2 cellular contexts compared by ENCODE assay signal in the genomic region with DNA sequence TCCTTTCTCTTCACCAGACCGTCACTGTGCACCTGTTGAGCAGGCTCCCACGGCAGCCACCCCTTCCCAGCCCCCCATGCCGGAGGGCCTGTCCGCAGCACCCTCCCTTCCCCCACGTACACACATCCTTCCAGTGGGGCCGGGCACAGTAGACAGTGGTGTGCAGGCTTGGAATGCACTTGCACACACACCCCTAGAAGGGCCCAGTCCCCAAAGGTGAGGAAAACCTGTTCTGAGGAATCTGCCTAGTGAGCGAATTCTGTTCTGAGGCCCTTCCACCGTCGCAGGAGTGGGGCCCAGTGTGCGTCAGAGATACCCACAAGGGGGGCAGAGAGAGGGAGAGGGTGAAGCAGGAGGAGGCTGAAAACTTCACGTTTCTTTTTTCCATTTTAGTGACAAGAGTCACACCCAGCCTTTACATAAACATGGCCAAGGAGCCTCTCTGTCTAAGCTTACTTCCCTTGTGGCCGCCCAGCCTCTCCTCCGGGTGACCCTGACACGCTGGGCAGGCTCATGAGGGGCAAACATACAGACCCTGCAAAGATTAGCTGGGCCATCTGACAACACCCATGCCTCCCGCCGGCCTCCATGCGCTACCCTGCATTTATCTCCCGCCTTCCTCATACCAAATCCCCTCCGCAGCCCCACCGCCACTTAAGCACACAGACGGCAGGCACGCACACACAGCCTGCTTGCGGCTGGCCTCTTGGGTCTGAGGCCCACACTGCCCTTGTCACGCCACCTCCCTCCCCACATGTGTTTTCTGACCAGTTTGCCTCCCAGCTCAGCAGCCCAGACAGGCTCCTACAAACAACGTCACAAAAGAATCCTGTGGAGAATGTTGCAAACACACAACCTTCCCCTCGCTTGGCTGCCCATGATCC.
TF ChIP-seq lines count a peak whose summit lies in the region.

No MANE protein-coding gene starts in this region.

TF ChIP-seq in HCT116, 20 proteins besides CTCF, POLR2A, EP300 and RAD21:
- TF ChIP-seq ZFX (IDR thresholded peaks at IDR 0.05): no peak
- TF ChIP-seq, protein P1, sequence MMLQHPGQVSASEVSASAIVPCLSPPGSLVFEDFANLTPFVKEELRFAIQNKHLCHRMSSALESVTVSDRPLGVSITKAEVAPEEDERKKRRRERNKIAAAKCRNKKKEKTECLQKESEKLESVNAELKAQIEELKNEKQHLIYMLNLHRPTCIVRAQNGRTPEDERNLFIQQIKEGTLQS (IDR thresholded peaks at IDR 0.05): no peak
- no peak for TF ChIP-seq TCF7L2 (IDR thresholded peaks at IDR 0.05; ENCODE audit: borderline replicate concordance, extremely low read depth, insufficient read depth, insufficient read length)
- TF ChIP-seq, protein P2, sequence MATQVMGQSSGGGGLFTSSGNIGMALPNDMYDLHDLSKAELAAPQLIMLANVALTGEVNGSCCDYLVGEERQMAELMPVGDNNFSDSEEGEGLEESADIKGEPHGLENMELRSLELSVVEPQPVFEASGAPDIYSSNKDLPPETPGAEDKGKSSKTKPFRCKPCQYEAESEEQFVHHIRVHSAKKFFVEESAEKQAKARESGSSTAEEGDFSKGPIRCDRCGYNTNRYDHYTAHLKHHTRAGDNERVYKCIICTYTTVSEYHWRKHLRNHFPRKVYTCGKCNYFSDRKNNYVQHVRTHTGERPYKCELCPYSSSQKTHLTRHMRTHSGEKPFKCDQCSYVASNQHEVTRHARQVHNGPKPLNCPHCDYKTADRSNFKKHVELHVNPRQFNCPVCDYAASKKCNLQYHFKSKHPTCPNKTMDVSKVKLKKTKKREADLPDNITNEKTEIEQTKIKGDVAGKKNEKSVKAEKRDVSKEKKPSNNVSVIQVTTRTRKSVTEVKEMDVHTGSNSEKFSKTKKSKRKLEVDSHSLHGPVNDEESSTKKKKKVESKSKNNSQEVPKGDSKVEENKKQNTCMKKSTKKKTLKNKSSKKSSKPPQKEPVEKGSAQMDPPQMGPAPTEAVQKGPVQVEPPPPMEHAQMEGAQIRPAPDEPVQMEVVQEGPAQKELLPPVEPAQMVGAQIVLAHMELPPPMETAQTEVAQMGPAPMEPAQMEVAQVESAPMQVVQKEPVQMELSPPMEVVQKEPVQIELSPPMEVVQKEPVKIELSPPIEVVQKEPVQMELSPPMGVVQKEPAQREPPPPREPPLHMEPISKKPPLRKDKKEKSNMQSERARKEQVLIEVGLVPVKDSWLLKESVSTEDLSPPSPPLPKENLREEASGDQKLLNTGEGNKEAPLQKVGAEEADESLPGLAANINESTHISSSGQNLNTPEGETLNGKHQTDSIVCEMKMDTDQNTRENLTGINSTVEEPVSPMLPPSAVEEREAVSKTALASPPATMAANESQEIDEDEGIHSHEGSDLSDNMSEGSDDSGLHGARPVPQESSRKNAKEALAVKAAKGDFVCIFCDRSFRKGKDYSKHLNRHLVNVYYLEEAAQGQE (IDR thresholded peaks at IDR 0.05; ENCODE audit: low read depth): no peak
- TF ChIP-seq, protein P3, sequence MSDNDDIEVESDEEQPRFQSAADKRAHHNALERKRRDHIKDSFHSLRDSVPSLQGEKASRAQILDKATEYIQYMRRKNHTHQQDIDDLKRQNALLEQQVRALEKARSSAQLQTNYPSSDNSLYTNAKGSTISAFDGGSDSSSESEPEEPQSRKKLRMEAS (IDR thresholded peaks at IDR 0.05): no peak
- TF ChIP-seq JUND (IDR thresholded peaks at IDR 0.05): no peak
- TF ChIP-seq POLR2AphosphoS5 (IDR thresholded peaks at IDR 0.05; ENCODE audit: low read depth, low read length): no peak
- TF ChIP-seq SP1 (IDR thresholded peaks at IDR 0.05; ENCODE audit: low read depth): no peak
- no peak for TF ChIP-seq ELF1 (IDR thresholded peaks at IDR 0.05; ENCODE audit: borderline replicate concordance, low read depth)
- no peak for TF ChIP-seq SIN3A (IDR thresholded peaks at IDR 0.05; ENCODE audit: low read depth)
- no peak for TF ChIP-seq CBX3 (IDR thresholded peaks at IDR 0.05; ENCODE audit: low read depth)
- TF ChIP-seq FOSL1 (IDR thresholded peaks at IDR 0.05; ENCODE audit: low read depth): no peak
TF ChIP-seq in HCT116: peak in this region for 0.

TF ChIP-seq in H1, 55 proteins besides CTCF, POLR2A, EP300 and RAD21:
- TF ChIP-seq RBBP5 (IDR thresholded peaks at IDR 0.05; ENCODE audit: borderline replicate concordance, low read depth, low read length) (no peak), RFX5 (IDR thresholded peaks at IDR 0.05; ENCODE audit: borderline replicate concordance, low read depth, low read length) (no peak), CEBPB (IDR thresholded peaks at IDR 0.05; ENCODE audit: low read depth, low read length) (no peak), TAF1 (IDR thresholded peaks at IDR 0.05; ENCODE audit: low read depth, low read length) (no peak), CBX5 (IDR thresholded peaks at IDR 0.05; ENCODE audit: low read depth, low read length) (no peak), CHD2 (IDR thresholded peaks at IDR 0.05; ENCODE audit: low read length) (no peak), CHD1 (IDR thresholded peaks at IDR 0.05; ENCODE audit: low read depth, low read length) (no peak), RXRA (IDR thresholded peaks at IDR 0.05; ENCODE audit: insufficient read depth, low read depth, low read length) (no peak), NANOG (IDR thresholded peaks at IDR 0.05; ENCODE audit: insufficient read depth, low read depth, low read length, poor library complexity, severe bottlenecking) (no peak), SP1 (IDR thresholded peaks at IDR 0.05; ENCODE audit: low read depth, low read length) (no peak), SIRT6 (IDR thresholded peaks at IDR 0.05; ENCODE audit: low read length) (no peak), TCF12 (IDR thresholded peaks at IDR 0.05; ENCODE audit: low read depth, low read length) (no peak), MAFK (IDR thresholded peaks at IDR 0.05; ENCODE audit: low read depth, low read length) (no peak), EZH2 (IDR thresholded peaks at IDR 0.05; ENCODE audit: low read depth, low read length, severe bottlenecking) (no peak), KDM5A (IDR thresholded peaks at IDR 0.05; ENCODE audit: low read length) (no peak), BACH1 (IDR thresholded peaks at IDR 0.05; ENCODE audit: low read length) (no peak), JUND (IDR thresholded peaks at IDR 0.05; ENCODE audit: low read length) (no peak), EGR1 (IDR thresholded peaks at IDR 0.05; ENCODE audit: borderline replicate concordance, low read depth, low read length) (no peak)
